9 cellular contexts compared by ENCODE assay signal in genomic region chr12:72141381-72141780, GRCh38.
DNase-seq lines count a peak whose midpoint lies in the region; ATAC-seq, FAIRE-seq and TF ChIP-seq lines count a peak whose summit lies in the region.
"Had no signal": no experiment of that assay in that cellular context is flagged by ENCODE, and none has a peak within 500 bp of the region (broad histone marks: within the 10 kb centered on the region; RNA-seq: fewer than 3 reads in every experiment).

No MANE protein-coding gene starts in this region.

- ATAC-seq in GM21526 (IDR thresholded peaks at IDR 0.05; ENCODE audit: low FRiP score, unreplicated experiment) = peak; percentile 97
- ATAC-seq in HG03565 (IDR thresholded peaks at IDR 0.05; ENCODE audit: unreplicated experiment) = peak; percentile 99
- ATAC-seq in K562 = peak; percentile 80
- ATAC-seq in left lobe of liver = no peak
- ATAC-seq in activated naive CD4-positive, alpha-beta T cell treated with anti-CD3 and anti-CD28 coated beads, Interleukin-2, amount 50 U/mL, for 72 hours = no peak

- no peaks in the 10 kb centered on the region for H3K36me3 ChIP-seq in K562 (ENCODE audit: control insufficient read depth, insufficient read depth, low read length)

- 0% methylated on average over 2 of the region's 2 CpGs for WGBS in K562 (ENCODE audit: insufficient coverage, low coverage, missing lambda C conversion rate)

- no peak for TF ChIP-seq EP300 in K562 (IDR thresholded peaks at IDR 0.05; ENCODE audit: low read length)

- H3K9me3 Mint-ChIP-seq in activated naive CD4-positive, alpha-beta T cell treated with anti-CD3 and anti-CD28 coated beads, Interleukin-2, amount 50 U/mL, for 72 hours = peaks cover 0 to 5% of the 10 kb centered on the region in 2 donors

- no peak overlapping the region for H3K4me3 ChIP-seq in K562

- H3K27me3 ChIP-seq in K562 (ENCODE audit: control insufficient read depth in 2 of 2, insufficient read depth in 2 of 2, low read length in 2 of 2) = no peaks in the 10 kb centered on the region

- no peak for TF ChIP-seq RAD21 in K562 (CRISPR knock-in tag; conservative IDR thresholded peaks at IDR 0.05 in 1 of 2, IDR thresholded peaks at IDR 0.05 in 1 of 2)

- intact Hi-C loops in K562 (cut with micrococcal nuclease) = no loop called here

- TF ChIP-seq POLR2A in K562 (conservative IDR thresholded peaks at IDR 0.05) = no peak

- H3K27ac ChIP-seq in K562 (ENCODE audit: extremely low read depth, low read depth, low read length) = no peak overlapping the region

- H3K79me2 ChIP-seq in K562 (ENCODE audit: control insufficient read depth, insufficient read depth, low read length) = no peaks in the 10 kb centered on the region

- no peak overlapping the region for H2AFZ ChIP-seq in K562 (ENCODE audit: low read depth, low read length)

- H3K36me3 Mint-ChIP-seq in activated naive CD4-positive, alpha-beta T cell treated with anti-CD3 and anti-CD28 coated beads, Interleukin-2, amount 50 U/mL, for 72 hours = no peaks in the 10 kb centered on the region

- H3K27ac Mint-ChIP-seq in activated naive CD4-positive, alpha-beta T cell treated with anti-CD3 and anti-CD28 coated beads, Interleukin-2, amount 50 U/mL, for 72 hours = no peak overlapping the region

- no peaks in the 10 kb centered on the region for H3K4me1 ChIP-seq in K562 (replicated peaks in 1 of 2; ENCODE audit: control insufficient read depth in 2 of 2, insufficient read depth in 2 of 2, low read length in 2 of 2)

- H3K4me2 ChIP-seq in K562 (ENCODE audit: insufficient read depth, low read length) = no peak overlapping the region

- CTCF ChIA-PET in K562 (lab: Yijun Ruan, JAX; ENCODE audit: low intra/inter-chr PET ratio) = no interaction called here

- no peaks in the 10 kb centered on the region for H3K9me3 ChIP-seq in K562 (replicated peaks; ENCODE audit: control insufficient read depth, insufficient read depth, low read depth, low read length)

- POLR2A ChIA-PET in K562 (lab: Yijun Ruan, JAX) = no interaction called here

- no peaks in the 10 kb centered on the region for H3K9me1 ChIP-seq in K562 (ENCODE audit: control insufficient read depth, insufficient read depth, low read length)

- H4K20me1 ChIP-seq in K562 (replicated peaks; ENCODE audit: control insufficient read depth, insufficient read depth, low read length) = no peaks in the 10 kb centered on the region

- DNase-seq in K562 (ENCODE audit: extremely low read depth in 1 of 4, low spot score in 3 of 4) (peak; percentile 12 to 27 (median 18)), NCI-H2171 treated with DMSO at 0.1 percent for 48 hours (lab: John Stamatoyannopoulos, UW) (no peak), left lobe of liver (ENCODE audit: low spot score) (no peak), DMS114 treated with DMSO at 0.1 percent for 48 hours (lab: John Stamatoyannopoulos, UW; ENCODE audit: unreplicated experiment) (no peak)
- no peak for DNase-seq in activated naive CD4-positive, alpha-beta T cell treated with anti-CD3 and anti-CD28 coated beads, Interleukin-2, amount 50 U/mL, for 72 hours (ENCODE audit: low spot score in 2 of 2)

- H3K9ac ChIP-seq in K562 (ENCODE audit: insufficient read depth in 1 of 2, low read depth in 2 of 2, low read length in 2 of 2) = no peak overlapping the region

- peak; percentile 49 for TF ChIP-seq CTCF in GM12873 (IDR thresholded peaks at IDR 0.05; ENCODE audit: insufficient read depth, low read depth, low read length, missing control alignments)
- TF ChIP-seq CTCF in K562 (IDR thresholded peaks at IDR 0.05 in 2 of 3, conservative IDR thresholded peaks at IDR 0.05 in 1 of 3; ENCODE audit: insufficient read depth in 2 of 3, low read depth in 1 of 3, low read length in 3 of 3) = 0 out of 6 replicates have a peak, but pooled peaks of 1 of the 3 experiments have one; percentile 33

- no peak for FAIRE-seq in K562 (lab: Jason Lieb, UNC)
- FAIRE-seq: endometrium had no signal

- BruUV-seq in K562 (replicated peaks; lab: Mats Ljungman, UMichigan) = no TSS peak

- in situ Hi-C loops in K562 (cut with MboI) = no loop called here

TF ChIP-seq in K562, 482 proteins besides CTCF, POLR2A, EP300 and RAD21:
- TF ChIP-seq STAT5B (CRISPR knock-in tag; IDR thresholded peaks at IDR 0.05) = no peak
- peak; percentile 94 for TF ChIP-seq NFIX (CRISPR knock-in tag; IDR thresholded peaks at IDR 0.05; ENCODE audit: low read depth)
- 0 out of 2 replicates have a peak, but pooled peaks have one; percentile 41 for TF ChIP-seq MAFG (tag; conservative IDR thresholded peaks at IDR 0.05)
- peak; percentile 98 for TF ChIP-seq NFIC (IDR thresholded peaks at IDR 0.05)
- TF ChIP-seq GTF2E2 (tag; IDR thresholded peaks at IDR 0.05) = no peak
- TF ChIP-seq ZNF316 (IDR thresholded peaks at IDR 0.05) = peak; percentile 26; the same call in 1 of the 2 replicates
- 0 out of 2 replicates have a peak, but pooled peaks have one; percentile 5 for TF ChIP-seq C11orf30 (IDR thresholded peaks at IDR 0.05; ENCODE audit: low read depth)
- TF ChIP-seq NFE2 (IDR thresholded peaks at IDR 0.05; ENCODE audit: low read depth) = peak; percentile 67
- no peak for TF ChIP-seq NR2C1 (IDR thresholded peaks at IDR 0.05)
- TF ChIP-seq NR2C1 (tag; IDR thresholded peaks at IDR 0.05) = no peak

Comparison
In these comparisons a context has a peak if more than half of its experiments do, and no peak if none do; other contexts are left out.
1. ATAC-seq: peak in GM21526 (single experiment), HG03565 (single experiment) and K562 (single experiment); none in left lobe of liver (single experiment) and activated naive CD4-positive, alpha-beta T cell treated with anti-CD3 and anti-CD28 coated beads, Interleukin-2, amount 50 U/mL, for 72 hours (0 of 2).
2. DNase-seq: peak in K562 (4 of 4); none in NCI-H2171 treated with DMSO at 0.1 percent for 48 hours (single experiment), left lobe of liver (single experiment), activated naive CD4-positive, alpha-beta T cell treated with anti-CD3 and anti-CD28 coated beads, Interleukin-2, amount 50 U/mL, for 72 hours (0 of 2) and DMS114 treated with DMSO at 0.1 percent for 48 hours (single experiment).